9 cellular contexts compared by ENCODE assay signal in the genomic region with DNA sequence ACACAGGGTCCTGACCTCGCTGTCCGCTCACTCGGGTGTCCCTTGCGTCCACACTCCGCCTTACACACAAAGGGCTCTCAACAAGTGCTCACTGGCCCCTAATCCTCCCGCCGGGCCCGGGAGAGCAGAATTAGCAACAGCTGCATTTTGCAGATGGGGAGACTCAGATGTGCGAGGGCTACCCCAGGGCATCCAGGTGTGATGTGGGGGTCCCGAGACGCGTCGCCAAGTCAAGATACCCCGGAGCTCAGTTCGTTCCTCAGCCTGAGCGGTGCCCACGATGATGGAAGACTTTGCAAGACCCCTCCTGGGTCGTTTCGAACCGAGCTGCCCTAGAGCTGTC. TPM values are rescaled to one million over a fixed set of nuclear protein-coding genes. Genes with fewer than 3 reads are reported as not detected.
DNase-seq lines count a peak whose midpoint lies in the region; ATAC-seq, FAIRE-seq and TF ChIP-seq lines count a peak whose summit lies in the region.
"Had no signal": no experiment of that assay in that cellular context is flagged by ENCODE, and none has a peak within 500 bp of the region (broad histone marks: within the 10 kb centered on the region; RNA-seq: fewer than 3 reads in every experiment).

No MANE protein-coding gene starts in this region.

- peaks cover 6% of the 10 kb centered on the region for H3K4me1 ChIP-seq in cardiac muscle cell (ENCODE audit: low read depth)
- peaks cover 8 to 9% of the 10 kb centered on the region in 2 donors for H3K4me1 ChIP-seq in mucosa of rectum (ENCODE audit: control insufficient read depth in 2 of 2, insufficient read depth in 2 of 2, low read length in 2 of 2)
- no peaks in the 10 kb centered on the region for H3K4me1 ChIP-seq in urinary bladder (ENCODE audit: insufficient read depth)

- no peak overlapping the region for H3K27ac ChIP-seq in cardiac muscle cell
- H3K27ac ChIP-seq in mucosa of rectum (ENCODE audit: low read depth in 2 of 2, low read length in 2 of 2): no peak overlapping the region
- no peak overlapping the region for H3K27ac ChIP-seq in urinary bladder (ENCODE audit: low read depth)

- intact Hi-C loops in left ventricle myocardium superior (cut with micrococcal nuclease): no loop called here

- H3K9me3 ChIP-seq in cardiac muscle cell (ENCODE audit: low read depth) (no peaks in the 10 kb centered on the region), mucosa of rectum (ENCODE audit: control insufficient read depth in 2 of 2, low read length in 2 of 2) (peaks cover 0 to 1% of the 10 kb centered on the region in 2 donors)

- DNase-seq in cardiac muscle cell (ENCODE audit: low read depth in 1 of 2, low spot score in 1 of 2) (no peak), left ventricle myocardium superior (no peak), bronchial epithelial cell (ENCODE audit: low read depth) (no peak), iPS-NIHi7 (ENCODE audit: extremely low spot score) (no peak), GM19238 (ENCODE audit: insufficient read length, low spot score) (no peak), NCI-H446 (lab: John Stamatoyannopoulos, UW) (no peak)
- DNase-seq: DMS53 had no signal

- peaks cover 19% of the 10 kb centered on the region for H3K27me3 ChIP-seq in cardiac muscle cell
- no peaks in the 10 kb centered on the region for H3K27me3 ChIP-seq in bronchial epithelial cell (ENCODE audit: control insufficient read depth, insufficient read depth, low read length)
- H3K27me3 ChIP-seq in mucosa of rectum (ENCODE audit: control insufficient read depth in 2 of 2, insufficient read depth in 2 of 2, low read length in 2 of 2): peaks cover 0 to 2% of the 10 kb centered on the region in 2 donors

- no peaks in the 10 kb centered on the region for H3K36me3 ChIP-seq in cardiac muscle cell
- no peaks in the 10 kb centered on the region for H3K36me3 ChIP-seq in bronchial epithelial cell (ENCODE audit: control insufficient read depth, insufficient read depth, low read length)
- no peaks in the 10 kb centered on the region for H3K36me3 ChIP-seq in mucosa of rectum (ENCODE audit: control insufficient read depth in 2 of 2, insufficient read depth in 2 of 2, low read length in 2 of 2)
- no peaks in the 10 kb centered on the region for H3K36me3 ChIP-seq in urinary bladder (ENCODE audit: insufficient read depth)

- peak overlapping the region; percentile 76 for H3K4me3 ChIP-seq in cardiac muscle cell
- H3K4me3 ChIP-seq in bronchial epithelial cell (ENCODE audit: low read depth, low read length): peak overlapping the region; percentile 56
- peak overlapping the region; percentile 65 to 73 for H3K4me3 ChIP-seq in mucosa of rectum (ENCODE audit: low read length in 2 of 2)
- peak overlapping the region; percentile 26 for H3K4me3 ChIP-seq in urinary bladder (ENCODE audit: low read depth, low read length)

- peak overlapping the region; percentile 43 to 82 for H3K9ac ChIP-seq in mucosa of rectum (ENCODE audit: low read depth in 1 of 2, low read length in 2 of 2)

- no peak for FAIRE-seq in bronchial epithelial cell (lab: Jason Lieb, UNC)

- no peak for ATAC-seq in left ventricle myocardium superior

- TF ChIP-seq CTCF in cardiac muscle cell (IDR thresholded peaks at IDR 0.05; ENCODE audit: low read depth, low read length) (no peak), bronchial epithelial cell (IDR thresholded peaks at IDR 0.05; ENCODE audit: insufficient read depth, low read length, severe bottlenecking) (no peak)

- 25% methylated on average over 20 of the region's 20 CpGs for WGBS in urinary bladder

RNA-seq across cellular contexts. Expression of gene WNT7A, which starts 14.9 kb away (rescaled TPM):
- total RNA-seq in cardiac muscle cell (not detected in 2 replicates), left ventricle myocardium superior (not detected), bronchial epithelial cell (7.9 and 13.4 TPM in 2 replicates), urinary bladder (not detected)
- polyA plus RNA-seq in cardiac muscle cell (not detected in 2 replicates), urinary bladder (0.08 TPM)

Comparison
In these comparisons a context has a peak if more than half of its experiments do, and no peak if none do; other contexts are left out.
1. H3K4me3 ChIP-seq: peak in every context shown above with its lines; median percentile 76 in cardiac muscle cell; 69 in mucosa of rectum; 56 in bronchial epithelial cell; 26 in urinary bladder.